In genomic region chr19:46674416-46675178, GRCh38 we compare ENCODE assay signal across 12 cellular contexts. TPM values are rescaled to one million over a fixed set of nuclear protein-coding genes. Genes with fewer than 3 reads are reported as not detected.
DNase-seq lines count a peak whose midpoint lies in the region; ATAC-seq and TF ChIP-seq lines count a peak whose summit lies in the region.
"Had no signal": no experiment of that assay in that cellular context is flagged by ENCODE, and none has a peak within 500 bp of the region (broad histone marks: within the 10 kb centered on the region; RNA-seq: fewer than 3 reads in every experiment).

No MANE protein-coding gene starts in this region.

- no peak for DNase-seq in CD4-positive, alpha-beta T cell
- DNase-seq in H7 (peak; percentile 95), iris pigment epithelial cell (ENCODE audit: low read depth) (peak; percentile 31), GM20000 (ENCODE audit: low spot score) (no peak)
- DNase-seq: cortex of kidney, NCI-H524 treated with DMSO at 0.1 percent for 48 hours, upper lobe of left lung had no signal

- no peak overlapping the region for H3K4me3 Mint-ChIP-seq in CD4-positive, alpha-beta T cell

- peaks cover 9% of the 10 kb centered on the region for H3K4me1 Mint-ChIP-seq in CD4-positive, alpha-beta T cell (ENCODE audit: low read depth)

- ATAC-seq in CD4-positive, alpha-beta T cell (ENCODE audit: poor library complexity), result no peak
- ATAC-seq in SK-N-SH treated with all-trans-retinoic acid at 6 μM for 48 hours (peak; percentile 85), HG03571 (IDR thresholded peaks at IDR 0.05; ENCODE audit: unreplicated experiment) (no peak), HG03354 (IDR thresholded peaks at IDR 0.05; ENCODE audit: poor library complexity, severe bottlenecking, unreplicated experiment) (no peak), HG02588 (IDR thresholded peaks at IDR 0.05; ENCODE audit: unreplicated experiment) (no peak)

- CTCF ChIA-PET in CD4-positive, alpha-beta T cell (lab: Charles Lee), result no interaction called here

- peaks cover 2% of the 10 kb centered on the region for H3K9me3 Mint-ChIP-seq in CD4-positive, alpha-beta T cell

- intact Hi-C loops in CD4-positive, alpha-beta T cell (cut with DNase I, micrococcal nuclease), result no loop called here

- peaks cover 14% of the 10 kb centered on the region for H3K36me3 ChIP-seq in H7 (replicated peaks; ENCODE audit: control insufficient read depth, insufficient read depth, low read length)

- H3K9me3 ChIP-seq in CD4-positive, alpha-beta T cell (ENCODE audit: control insufficient read depth, low read length), result no peaks in the 10 kb centered on the region
- H3K9me3 ChIP-seq: upper lobe of left lung had no signal

- no peak overlapping the region for H3K4me3 ChIP-seq in H7 (ENCODE audit: insufficient read depth, low read depth, low read length)
- H3K4me3 ChIP-seq: upper lobe of left lung had no signal

- peak overlapping the region; percentile 7 for H3K27ac ChIP-seq in CD4-positive, alpha-beta T cell (ENCODE audit: low read depth, low read length)
- H3K27ac ChIP-seq: parathyroid adenoma, upper lobe of left lung had no signal

- POLR2A ChIA-PET in CD4-positive, alpha-beta T cell (lab: Charles Lee), result no interaction called here

- H3K27ac Mint-ChIP-seq in CD4-positive, alpha-beta T cell, result peak overlapping the region; percentile 47

- no peaks in the 10 kb centered on the region for H3K27me3 ChIP-seq in CD4-positive, alpha-beta T cell (ENCODE audit: control insufficient read depth, insufficient read depth, low read length)
- H3K27me3 ChIP-seq in H7 (ENCODE audit: control insufficient read depth, insufficient read depth, low read length), result no peaks in the 10 kb centered on the region
- H3K27me3 ChIP-seq: upper lobe of left lung had no signal

- H3K27me3 Mint-ChIP-seq in CD4-positive, alpha-beta T cell, result no peaks in the 10 kb centered on the region

- H3K36me3 Mint-ChIP-seq in CD4-positive, alpha-beta T cell (ENCODE audit: low read depth), result peaks cover 76% of the 10 kb centered on the region

- no peak for TF ChIP-seq CTCF in CD4-positive, alpha-beta T cell (IDR thresholded peaks at IDR 0.05)
- no peak for TF ChIP-seq CTCF in GM20000 (IDR thresholded peaks at IDR 0.05; ENCODE audit: extremely low read depth, missing control alignments)

TF ChIP-seq in SK-N-SH treated with all-trans-retinoic acid at 6 μM for 48 hours, 23 proteins besides CTCF, POLR2A, EP300 and RAD21 (continues in another document):
- TF ChIP-seq CREB5 (CRISPR knock-in tag; IDR thresholded peaks at IDR 0.05; ENCODE audit: low read depth) (no peak), TSHZ2 (CRISPR knock-in tag; IDR thresholded peaks at IDR 0.05) (no peak), PATZ1 (CRISPR knock-in tag; IDR thresholded peaks at IDR 0.05; ENCODE audit: borderline replicate concordance) (no peak), ZNF70 (CRISPR knock-in tag; IDR thresholded peaks at IDR 0.05) (no peak), TOX (CRISPR knock-in tag; IDR thresholded peaks at IDR 0.05; ENCODE audit: borderline replicate concordance) (no peak), CSDC2 (CRISPR knock-in tag; IDR thresholded peaks at IDR 0.05) (no peak), ZFP30 (CRISPR knock-in tag; IDR thresholded peaks at IDR 0.05) (no peak), ZNF8 (CRISPR knock-in tag; IDR thresholded peaks at IDR 0.05) (no peak), ZFP3 (CRISPR knock-in tag; IDR thresholded peaks at IDR 0.05) (no peak), ZC3H10 (CRISPR knock-in tag; IDR thresholded peaks at IDR 0.05) (no peak), CSRNP3 (CRISPR knock-in tag; IDR thresholded peaks at IDR 0.05) (no peak), POU6F1 (CRISPR knock-in tag; IDR thresholded peaks at IDR 0.05; ENCODE audit: borderline replicate concordance, low read depth) (no peak), ISL1 (CRISPR knock-in tag; IDR thresholded peaks at IDR 0.05) (no peak), GLIS3 (CRISPR knock-in tag; IDR thresholded peaks at IDR 0.05) (no peak), SNAI2 (CRISPR knock-in tag; IDR thresholded peaks at IDR 0.05) (no peak), ARNTL (CRISPR knock-in tag; IDR thresholded peaks at IDR 0.05; ENCODE audit: borderline replicate concordance, low read depth) (no peak), PPARA (CRISPR knock-in tag; IDR thresholded peaks at IDR 0.05; ENCODE audit: borderline replicate concordance) (no peak)

RNA-seq across cellular contexts. Expression of gene DACT3, which starts 13.6 kb away (rescaled TPM):
- under 1 TPM; 0.11 TPM for total RNA-seq in CD4-positive, alpha-beta T cell
- total RNA-seq in H7 (2014; rRNA removed; shearing (Covaris generic)), result 0.37 and 0.55 TPM in 2 replicates

RNA-seq across cellular contexts. Expression of gene GNG8, which starts 38.6 kb away (rescaled TPM):
- total RNA-seq in CD4-positive, alpha-beta T cell, result not detected
- total RNA-seq in H7 (2014; rRNA removed; shearing (Covaris generic)), result not detected in 2 replicates
- total RNA-seq: upper lobe of left lung had no signal

RNA-seq across cellular contexts. Expression of gene PRKD2, which starts 42.3 kb away (rescaled TPM):
- 100 to 1,000 TPM; 105 to 113 TPM for total RNA-seq in CD4-positive, alpha-beta T cell
- total RNA-seq in H7 (2014; rRNA removed; shearing (Covaris generic)), result 29.4 and 29.5 TPM in 2 replicates

RNA-seq across cellular contexts. Expression of gene PTGIR, which starts 49.7 kb away (rescaled TPM):
- under 1 TPM; 0.87 to 0.96 TPM for total RNA-seq in CD4-positive, alpha-beta T cell
- 0.14 and 0.18 TPM in 2 replicates for total RNA-seq in H7 (2014; rRNA removed; shearing (Covaris generic))

Comparison
In these comparisons a context has a peak if more than half of its experiments do, and no peak if none do; other contexts are left out.
1. DNase-seq: peak in H7 (single experiment) and iris pigment epithelial cell (single experiment); none in CD4-positive, alpha-beta T cell (0 of 10) and GM20000 (single experiment).